Comparison of ENCODE assay signal across 8 cellular contexts in genomic region chr21:44845418-44846200, GRCh38. TPM values are rescaled to one million over a fixed set of nuclear protein-coding genes. Genes with fewer than 3 reads are reported as not detected.
A peak's percentile ranks its signal among the peaks of the same experiment; 100 is the strongest.
DNase-seq lines count a peak whose midpoint lies in the region; ATAC-seq and TF ChIP-seq lines count a peak whose summit lies in the region.

No MANE protein-coding gene starts in this region.

- peaks cover 8% of the 10 kb centered on the region for H3K4me1 ChIP-seq in iPS-15b (ENCODE audit: control insufficient read depth, insufficient read depth, low read length)
- H3K4me1 ChIP-seq in smooth muscle cell (ENCODE audit: low read depth): peaks cover 12% of the 10 kb centered on the region

- DNase-seq in GM10266 (ENCODE audit: extremely low spot score) (peak; percentile 89), HT-29 (ENCODE audit: low spot score) (peak; percentile 30), SW 1271 (lab: John Stamatoyannopoulos, UW) (peak; percentile 29 to 62), astrocyte of the spinal cord (ENCODE audit: low read depth, low spot score) (peak; percentile 48), smooth muscle cell (lab: John Stamatoyannopoulos, UW; ENCODE audit: unreplicated experiment) (peak; percentile 57), NCI-H1417 (lab: John Stamatoyannopoulos, UW) (no peak)

- H3K36me3 ChIP-seq in iPS-15b (ENCODE audit: control insufficient read depth, insufficient read depth, low read length): peaks cover 15% of the 10 kb centered on the region
- H3K36me3 ChIP-seq in smooth muscle cell (ENCODE audit: low read depth): peaks cover 7% of the 10 kb centered on the region

- 26% methylated on average over 30 of the region's 34 CpGs for WGBS in smooth muscle cell (ENCODE audit: low lambda C conversion rate)

- H3F3A ChIP-seq in smooth muscle cell (ENCODE audit: low read depth): peaks cover 9% of the 10 kb centered on the region

- no peak overlapping the region for H2AFZ ChIP-seq in smooth muscle cell (ENCODE audit: low read depth)

- H3K27me3 ChIP-seq in iPS-15b (ENCODE audit: control insufficient read depth, insufficient read depth, low read length) (no peaks in the 10 kb centered on the region), smooth muscle cell (ENCODE audit: low read depth) (no peaks in the 10 kb centered on the region)

- ATAC-seq in GM19351 (IDR thresholded peaks at IDR 0.05; ENCODE audit: unreplicated experiment): no peak

- in situ Hi-C loops in astrocyte of the spinal cord (cut with HindIII; ENCODE audit: low sequenced_read_pairs): no loop called here

- peak overlapping the region; percentile 88 for H3K4me2 ChIP-seq in smooth muscle cell

- H3K4me3 ChIP-seq in astrocyte of the spinal cord (ENCODE audit: low read depth, low read length) (peak overlapping the region; percentile 30), iPS-15b (ENCODE audit: low read depth, low read length) (peak overlapping the region; percentile 22), smooth muscle cell (peak overlapping the region; percentile 43)

- H3K27ac ChIP-seq in smooth muscle cell (ENCODE audit: low read depth): no peak overlapping the region

- H4K20me1 ChIP-seq in smooth muscle cell (ENCODE audit: low read depth): peaks cover 23% of the 10 kb centered on the region

- H3K9ac ChIP-seq in iPS-15b (ENCODE audit: low read depth, low read length) (no peak overlapping the region), smooth muscle cell (ENCODE audit: low read depth) (peak overlapping the region; percentile 20)

- TF ChIP-seq CTCF in GM10266 (IDR thresholded peaks at IDR 0.05; ENCODE audit: control insufficient read depth, insufficient read depth, low read depth, missing control alignments) (peak; percentile 70), astrocyte of the spinal cord (IDR thresholded peaks at IDR 0.05; ENCODE audit: low read depth, low read length) (peak; percentile 60), smooth muscle cell (IDR thresholded peaks at IDR 0.05; ENCODE audit: borderline replicate concordance, insufficient read depth, poor library complexity, severe bottlenecking) (peak; percentile 23)

- H3K79me2 ChIP-seq in smooth muscle cell (ENCODE audit: low read depth): no peaks in the 10 kb centered on the region

- no peaks in the 10 kb centered on the region for H3K9me3 ChIP-seq in iPS-15b (ENCODE audit: control insufficient read depth, insufficient read depth, low read length)
- H3K9me3 ChIP-seq in smooth muscle cell (replicated peaks; ENCODE audit: low read depth): no peaks in the 10 kb centered on the region

RNA-seq across cellular contexts. Expression of gene SUMO3, which starts 27.7 kb away (rescaled TPM):
- 90.3 and 98.8 TPM in 2 replicates for total RNA-seq in HT-29 (2014; rRNA removed; shearing (Covaris generic))
- total RNA-seq in smooth muscle cell: 82.8 and 87.9 TPM in 2 replicates
- 116 and 124 TPM in 2 replicates for polyA plus RNA-seq in smooth muscle cell

RNA-seq across cellular contexts. Expression of gene PTTG1IP, which starts 27.9 kb away (rescaled TPM):
- total RNA-seq in HT-29 (2014; rRNA removed; shearing (Covaris generic)): 116 and 123 TPM in 2 replicates
- 331 and 369 TPM in 2 replicates for total RNA-seq in smooth muscle cell
- polyA plus RNA-seq in smooth muscle cell: 314 and 340 TPM in 2 replicates

RNA-seq across cellular contexts. Expression of gene UBE2G2, which starts 44.0 kb away (rescaled TPM):
- 63.7 and 64.5 TPM in 2 replicates for total RNA-seq in HT-29 (2014; rRNA removed; shearing (Covaris generic))
- 34.1 and 35.6 TPM in 2 replicates for total RNA-seq in smooth muscle cell
- polyA plus RNA-seq in smooth muscle cell: 33.1 and 38.0 TPM in 2 replicates

Comparison
In these comparisons a context has a peak if more than half of its experiments do, and no peak if none do; other contexts are left out.
1. DNase-seq: peak in GM10266 (single experiment), HT-29 (single experiment), SW 1271 (2 of 2), astrocyte of the spinal cord (single experiment) and smooth muscle cell (single experiment); none in NCI-H1417 (0 of 3).
2. Peak in every context shown above with its lines, with median percentiles within 50 percentile points of each other: CTCF ChIP-seq and H3K4me3 ChIP-seq.